1 cellular context compared by ENCODE assay signal in the genomic region with DNA sequence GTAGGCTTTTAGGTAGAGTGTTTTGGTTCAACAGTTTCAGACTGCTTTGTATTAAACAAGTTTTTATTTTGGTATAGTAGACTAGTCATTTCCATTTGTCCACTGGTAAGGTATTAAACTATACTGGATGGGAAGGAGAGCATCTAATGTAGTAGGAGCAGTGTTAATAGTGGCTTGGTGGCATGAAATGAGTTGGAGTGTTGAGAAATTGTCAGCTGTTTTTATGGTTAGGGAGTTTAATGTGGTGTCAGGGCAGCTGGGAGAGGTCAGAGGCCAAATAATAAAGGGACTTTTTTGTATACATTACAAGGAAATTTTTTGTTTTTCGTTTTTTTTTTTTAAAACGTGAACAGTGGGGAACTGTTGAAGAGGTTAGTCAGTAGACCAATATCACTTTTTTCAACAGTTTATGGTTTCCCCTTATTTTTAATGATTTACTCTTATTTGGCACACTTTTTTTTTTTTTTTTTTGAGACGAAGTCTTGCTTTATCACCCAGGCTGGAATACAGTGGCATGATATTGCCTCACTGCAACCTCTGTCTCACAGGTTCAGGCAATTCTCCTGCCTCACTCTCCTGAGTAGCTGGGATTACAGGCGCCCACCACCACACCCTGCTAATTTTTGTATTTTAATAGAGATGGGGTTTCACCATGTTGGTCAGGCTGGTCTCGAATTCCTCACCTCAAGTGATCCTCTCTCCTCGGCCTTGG.
TF ChIP-seq lines count a peak whose summit lies in the region.

No MANE protein-coding gene starts in this region.

TF ChIP-seq in GM12878, 131 proteins besides CTCF, POLR2A, EP300 and RAD21:
- 0 out of 2 replicates have a peak, but pooled peaks have one; percentile 18 for TF ChIP-seq NBN (IDR thresholded peaks at IDR 0.05)
- TF ChIP-seq MTA2 (IDR thresholded peaks at IDR 0.05; ENCODE audit: low read depth) = peak; percentile 22; the same call in 1 of the 2 replicates
- TF ChIP-seq, protein P1, sequence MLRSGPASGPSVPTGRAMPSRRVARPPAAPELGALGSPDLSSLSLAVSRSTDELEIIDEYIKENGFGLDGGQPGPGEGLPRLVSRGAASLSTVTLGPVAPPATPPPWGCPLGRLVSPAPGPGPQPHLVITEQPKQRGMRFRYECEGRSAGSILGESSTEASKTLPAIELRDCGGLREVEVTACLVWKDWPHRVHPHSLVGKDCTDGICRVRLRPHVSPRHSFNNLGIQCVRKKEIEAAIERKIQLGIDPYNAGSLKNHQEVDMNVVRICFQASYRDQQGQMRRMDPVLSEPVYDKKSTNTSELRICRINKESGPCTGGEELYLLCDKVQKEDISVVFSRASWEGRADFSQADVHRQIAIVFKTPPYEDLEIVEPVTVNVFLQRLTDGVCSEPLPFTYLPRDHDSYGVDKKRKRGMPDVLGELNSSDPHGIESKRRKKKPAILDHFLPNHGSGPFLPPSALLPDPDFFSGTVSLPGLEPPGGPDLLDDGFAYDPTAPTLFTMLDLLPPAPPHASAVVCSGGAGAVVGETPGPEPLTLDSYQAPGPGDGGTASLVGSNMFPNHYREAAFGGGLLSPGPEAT (IDR thresholded peaks at IDR 0.05; ENCODE audit: low read depth) = peak; percentile 57; the same call in 1 of the 2 replicates
- peak; percentile 71 for TF ChIP-seq ZNF384 (IDR thresholded peaks at IDR 0.05; ENCODE audit: borderline replicate concordance, low read depth, low read length)
- TF ChIP-seq NFYA (IDR thresholded peaks at IDR 0.05; ENCODE audit: borderline replicate concordance, low read depth, low read length) = no peak
- TF ChIP-seq MYB (IDR thresholded peaks at IDR 0.05; ENCODE audit: borderline replicate concordance, low read depth, low read length) = no peak
- 0 out of 2 replicates have a peak, but pooled peaks have one; percentile 21 for TF ChIP-seq IKZF1 (conservative IDR thresholded peaks at IDR 0.05)
- peak in 1 of 2 experiments; percentile 31; a peak in 1 of 4 replicates for TF ChIP-seq BHLHE40 (IDR thresholded peaks at IDR 0.05; ENCODE audit: borderline replicate concordance in 1 of 2, low read depth in 2 of 2, low read length in 1 of 2)
- TF ChIP-seq IKZF2 (IDR thresholded peaks at IDR 0.05) = peak in 1 of 2 experiments; percentile 31; a peak in 2 of 4 replicates
- TF ChIP-seq FOXK2 (IDR thresholded peaks at IDR 0.05) = no peak
- peak; percentile 99 for TF ChIP-seq NR2F1 (conservative IDR thresholded peaks at IDR 0.05)
- peak; percentile 60 for TF ChIP-seq NR2C1 (IDR thresholded peaks at IDR 0.05)
